Comparison of ENCODE assay signal across 11 cellular contexts in genomic region chr22:36457688-36458450, GRCh38. TPM values are rescaled to one million over a fixed set of nuclear protein-coding genes. Genes with fewer than 3 reads are reported as not detected.
DNase-seq lines count a peak whose midpoint lies in the region; ATAC-seq and TF ChIP-seq lines count a peak whose summit lies in the region.
"Had no signal": no experiment of that assay in that cellular context is flagged by ENCODE, and none has a peak within 500 bp of the region (broad histone marks: within the 10 kb centered on the region; RNA-seq: fewer than 3 reads in every experiment).

No MANE protein-coding gene starts in this region.

- H3K9ac ChIP-seq in BLaER1 (no peak overlapping the region), trophoblast cell (ENCODE audit: low read length) (no peak overlapping the region)

- H3K27me3 ChIP-seq in BLaER1 (no peaks in the 10 kb centered on the region), cardiac muscle cell (no peaks in the 10 kb centered on the region), trophoblast cell (ENCODE audit: insufficient read depth, low read length) (no peaks in the 10 kb centered on the region)

- no peak overlapping the region for H3K4me3 ChIP-seq in BLaER1
- H3K4me3 ChIP-seq in cardiac muscle cell = no peak overlapping the region
- no peak overlapping the region for H3K4me3 ChIP-seq in trophoblast cell (ENCODE audit: low read depth, low read length)

- no peak for TF ChIP-seq POLR2A in erythroblast (IDR thresholded peaks at IDR 0.05; ENCODE audit: low read length)

- H3K36me3 ChIP-seq in BLaER1 = no peaks in the 10 kb centered on the region
- H3K36me3 ChIP-seq in cardiac muscle cell = no peaks in the 10 kb centered on the region
- no peaks in the 10 kb centered on the region for H3K36me3 ChIP-seq in trophoblast cell (ENCODE audit: control insufficient read depth in 1 of 2, insufficient read depth in 2 of 2, low read length in 2 of 2)

- H2BK120ac ChIP-seq in trophoblast cell (ENCODE audit: insufficient read depth, low read length, poor library complexity) = peak overlapping the region; percentile 70

- no CpG with 5 or more reads among the region's 14 CpGs for WGBS in trophoblast cell (ENCODE audit: extremely low coverage, insufficient coverage, insufficient read length)

- H4K12ac ChIP-seq in trophoblast cell (ENCODE audit: low read depth, low read length) = peak overlapping the region; percentile 22

- H3K79me2 ChIP-seq in trophoblast cell (ENCODE audit: control insufficient read depth, insufficient read depth, low read length, poor library complexity) = peaks cover 5% of the 10 kb centered on the region

- POLR2A ChIA-PET in RWPE1 (lab: Yijun Ruan, JAX; ENCODE audit: low non-redundant PET) = no interaction called here

- CTCF ChIA-PET in RWPE1 (lab: Yijun Ruan, JAX) = interaction anchor here (0.6 kb wide), 1 partner anchor 20 kb away, joined by 3 read pairs; no protein-coding TSS in a partner anchor

- peak overlapping the region; percentile 75 for H4K8ac ChIP-seq in trophoblast cell (ENCODE audit: low read depth, low read length)

- peak overlapping the region; percentile 67 for H4K91ac ChIP-seq in trophoblast cell (ENCODE audit: low read depth, low read length)

- H4K20me1 ChIP-seq in BLaER1 = no peaks in the 10 kb centered on the region

- no peak overlapping the region for H3K23ac ChIP-seq in trophoblast cell (ENCODE audit: low read length)

- no peaks in the 10 kb centered on the region for H3K9me3 ChIP-seq in BLaER1
- H3K9me3 ChIP-seq in cardiac muscle cell (ENCODE audit: low read depth) = no peaks in the 10 kb centered on the region
- no peaks in the 10 kb centered on the region for H3K9me3 ChIP-seq in trophoblast cell (ENCODE audit: insufficient read depth, low read depth, low read length)

- TF ChIP-seq CTCF in RWPE1 (conservative IDR thresholded peaks at IDR 0.05; ENCODE audit: low read depth) (no peak), cardiac muscle cell (IDR thresholded peaks at IDR 0.05; ENCODE audit: low read depth, low read length) (no peak)

- H3K4me2 ChIP-seq in BLaER1 = peak overlapping the region; percentile 86
- H3K4me2 ChIP-seq in trophoblast cell (ENCODE audit: low read length) = no peak overlapping the region

- H3K79me1 ChIP-seq in trophoblast cell (ENCODE audit: low read length) = peaks cover 29% of the 10 kb centered on the region

- no peak for ATAC-seq in SK-N-SH treated with all-trans-retinoic acid at 6 μM for 48 hours
- no peak for ATAC-seq in GM18511 (IDR thresholded peaks at IDR 0.05; ENCODE audit: unreplicated experiment)
- ATAC-seq: natural killer cell treated with Interleukin-12 subunit alpha and Interleukin-12 subunit beta and Interleukin-15 and Interleukin-18, amount 100 ng/mL, for 72 hours had no signal

- peaks cover 98% of the 10 kb centered on the region for H3K4me1 ChIP-seq in BLaER1
- H3K4me1 ChIP-seq in cardiac muscle cell (ENCODE audit: low read depth) = peaks cover 26% of the 10 kb centered on the region
- H3K4me1 ChIP-seq in trophoblast cell (ENCODE audit: control insufficient read depth in 1 of 2, insufficient read depth in 2 of 2, low read length in 2 of 2) = peaks cover 24 to 34% of the 10 kb centered on the region in 2 experiments

- H2AK5ac ChIP-seq in trophoblast cell (ENCODE audit: low read length) = peak overlapping the region; percentile 5

- peak overlapping the region; percentile 59 for H2BK5ac ChIP-seq in trophoblast cell (ENCODE audit: low read depth, low read length, poor library complexity)

- H3K27ac ChIP-seq in BLaER1 (peak overlapping the region; percentile 76), RWPE1 (peak overlapping the region; percentile 12; the same call in 1 of the 2 replicates), cardiac muscle cell (peak overlapping the region; percentile 66), trophoblast cell (ENCODE audit: low read depth, low read length) (peak overlapping the region; percentile 7)

- H3K4ac ChIP-seq in trophoblast cell (ENCODE audit: low read depth, low read length) = peak overlapping the region; percentile 13

- peak overlapping the region; percentile 63 for H3K14ac ChIP-seq in trophoblast cell (ENCODE audit: low read length)

- peak overlapping the region; percentile 93 for H2BK12ac ChIP-seq in trophoblast cell (ENCODE audit: low read length)

- H2AFZ ChIP-seq in trophoblast cell (ENCODE audit: insufficient read depth, low read length, poor library complexity) = peak overlapping the region; percentile 2

- DNase-seq in RWPE1 (ENCODE audit: low spot score) = no peak
- DNase-seq in cardiac muscle cell (ENCODE audit: low read depth in 1 of 2, low spot score in 1 of 2) = peak in 1 of 2 donors; percentile 69
- DNase-seq in trophoblast cell = no peak
- DNase-seq in NCI-H345 (lab: John Stamatoyannopoulos, UW) = no peak
- no peak for DNase-seq in erythroblast (lab: John Stamatoyannopoulos, UW)
- DNase-seq: foreskin melanocyte, T-helper 9 cell had no signal

- H3K18ac ChIP-seq in trophoblast cell (ENCODE audit: low read length) = peak overlapping the region; percentile 26

TF ChIP-seq in SK-N-SH treated with all-trans-retinoic acid at 6 μM for 48 hours, 23 proteins besides CTCF, POLR2A, EP300 and RAD21:
- no peak for TF ChIP-seq ZFP3 (CRISPR knock-in tag; IDR thresholded peaks at IDR 0.05)
- TF ChIP-seq ESRRG (CRISPR knock-in tag; IDR thresholded peaks at IDR 0.05) = no peak
- TF ChIP-seq POU6F1 (CRISPR knock-in tag; IDR thresholded peaks at IDR 0.05; ENCODE audit: borderline replicate concordance, low read depth) = no peak
- no peak for TF ChIP-seq ZNF70 (CRISPR knock-in tag; IDR thresholded peaks at IDR 0.05)
- no peak for TF ChIP-seq ZFP30 (CRISPR knock-in tag; IDR thresholded peaks at IDR 0.05)
- no peak for TF ChIP-seq GLIS3 (CRISPR knock-in tag; IDR thresholded peaks at IDR 0.05)
- no peak for TF ChIP-seq ISL1 (CRISPR knock-in tag; IDR thresholded peaks at IDR 0.05)
TF ChIP-seq in SK-N-SH treated with all-trans-retinoic acid at 6 μM for 48 hours: peak in this region for 0.

RNA-seq across cellular contexts. Expression of gene TXN2, which starts 23.6 kb away (rescaled TPM):
- 54.5 and 83.1 TPM in 2 replicates for total RNA-seq in cardiac muscle cell
- 143 and 193 TPM in 2 replicates for polyA plus RNA-seq in cardiac muscle cell
- 47.7 and 47.8 TPM in 2 replicates for polyA plus RNA-seq in trophoblast cell (2013)

RNA-seq across cellular contexts. Expression of gene FOXRED2, which starts 49.0 kb away (rescaled TPM):
- 17.1 and 25.7 TPM in 2 replicates for total RNA-seq in cardiac muscle cell
- 22.3 and 24.4 TPM in 2 replicates for polyA plus RNA-seq in cardiac muscle cell
- polyA plus RNA-seq in trophoblast cell (2013) = 5.0 and 5.1 TPM in 2 replicates

Comparison
In these comparisons a context has a peak if more than half of its experiments do, and no peak if none do; other contexts are left out.
1. H3K27ac ChIP-seq: peak in every context shown above with its lines; median percentile 76 in BLaER1; 66 in cardiac muscle cell; 12 in RWPE1; 7 in trophoblast cell.